In genomic region chr19:50912102-50912599, GRCh38 we compare ENCODE assay signal across 32 cellular contexts. TPM values are rescaled to one million over a fixed set of nuclear protein-coding genes. Genes with fewer than 3 reads are reported as not detected.
"Had no signal": no experiment of that assay in that cellular context is flagged by ENCODE, and none has a peak within 500 bp of the region (broad histone marks: within the 10 kb centered on the region; RNA-seq: fewer than 3 reads in every experiment).

No MANE protein-coding gene starts in this region.

- FAIRE-seq: islet of Langerhans, kidney had no signal

- H3K9me3 Mint-ChIP-seq: immature natural killer cell; mesothelial cell of epicardium; natural killer cell treated with Interleukin-12 subunit alpha and Interleukin-12 subunit beta and Interleukin-15 and Interleukin-18, amount 100 ng/mL, for 72 hours; stimulated activated naive B cell treated with anti-CD40 and anti-IgM and Interleukin-4, amounts not matched to agents 10 μg/mL and 1 μg/mL and 100 μg/mL, for 72 hours had no signal

- H3K27ac Mint-ChIP-seq: immature natural killer cell; mesothelial cell of epicardium; naive thymus-derived CD4-positive, alpha-beta T cell; natural killer cell treated with Interleukin-12 subunit alpha and Interleukin-12 subunit beta and Interleukin-15 and Interleukin-18, amount 100 ng/mL, for 72 hours; progenitor cell of endocrine pancreas had no signal

- H3K27me3 ChIP-seq: ovary, right lobe of liver, testis, thyroid gland, vagina had no signal

- H3K4me2 ChIP-seq: smooth muscle cell had no signal

- H3K36me3 ChIP-seq: left lung, lower lobe of right lung, ovary, right atrium auricular region, right lobe of liver, stomach, thyroid gland, transverse colon, upper lobe of left lung, vagina had no signal

- H3K4me3 ChIP-seq: left lung, lower lobe of right lung, ovary, right atrium auricular region, right lobe of liver, smooth muscle cell, stomach, testis, thyroid gland, transverse colon, upper lobe of left lung, vagina had no signal

- H3K9me3 ChIP-seq: left lung, lower lobe of right lung, ovary, right atrium auricular region, right lobe of liver, stomach, testis, thyroid gland, transverse colon, upper lobe of left lung, vagina had no signal

- H3K4me1 ChIP-seq: left lung, lower lobe of right lung, right lobe of liver, testis had no signal

- H3K36me3 Mint-ChIP-seq: immature natural killer cell; mesothelial cell of epicardium; naive thymus-derived CD4-positive, alpha-beta T cell; natural killer cell treated with Interleukin-12 subunit alpha and Interleukin-12 subunit beta and Interleukin-15 and Interleukin-18, amount 100 ng/mL, for 72 hours; stimulated activated naive B cell treated with anti-CD40 and anti-IgM and Interleukin-4, amounts not matched to agents 10 μg/mL and 1 μg/mL and 100 μg/mL, for 72 hours had no signal

- ATAC-seq: left colon; naive thymus-derived CD4-positive, alpha-beta T cell had no signal

- H3K4me3 Mint-ChIP-seq: immature natural killer cell; mesothelial cell of epicardium; naive thymus-derived CD4-positive, alpha-beta T cell; natural killer cell treated with Interleukin-12 subunit alpha and Interleukin-12 subunit beta and Interleukin-15 and Interleukin-18, amount 100 ng/mL, for 72 hours; stimulated activated naive B cell treated with anti-CD40 and anti-IgM and Interleukin-4, amounts not matched to agents 10 μg/mL and 1 μg/mL and 100 μg/mL, for 72 hours had no signal

- H3K27ac ChIP-seq: left lung, lower lobe of right lung, ovary, right atrium auricular region, right lobe of liver, stomach, testis, thyroid gland, transverse colon, upper lobe of left lung, vagina had no signal

- DNase-seq: immature natural killer cell; kidney; left colon; left lung; lower lobe of right lung; mammary epithelial cell; mesenchymal stem cell; ovary; right lobe of liver; stimulated activated naive B cell treated with anti-CD40 and anti-IgM and Interleukin-4, amounts not matched to agents 10 μg/mL and 1 μg/mL and 100 μg/mL, for 72 hours; stomach; testis; thyroid gland; transverse colon had no signal

RNA-seq across cellular contexts. Expression of gene KLK4, which starts 1.0 kb away (rescaled TPM):
- total RNA-seq: kidney; left lung; liver; lower lobe of right lung; mammary epithelial cell; mesothelial cell of epicardium; myocyte; naive thymus-derived CD4-positive, alpha-beta T cell; natural killer cell treated with Interleukin-12 subunit alpha and Interleukin-12 subunit beta and Interleukin-15 and Interleukin-18, amount 100 ng/mL, for 72 hours; omental fat pad; progenitor cell of endocrine pancreas; pulmonary artery endothelial cell; renal cortical epithelial cell; right atrium auricular region; right lobe of liver; skeletal muscle tissue; smooth muscle cell; stomach; upper lobe of left lung; urinary bladder; vagina had no signal
- polyA plus RNA-seq: immature natural killer cell; liver; mammary epithelial cell; naive thymus-derived CD4-positive, alpha-beta T cell; neural cell; ovary; stomach; urinary bladder had no signal

RNA-seq across cellular contexts. Expression of gene KLK2, which starts 38.9 kb away (rescaled TPM):
- total RNA-seq: kidney; left lung; liver; lower lobe of right lung; mammary epithelial cell; mesothelial cell of epicardium; myocyte; naive thymus-derived CD4-positive, alpha-beta T cell; natural killer cell treated with Interleukin-12 subunit alpha and Interleukin-12 subunit beta and Interleukin-15 and Interleukin-18, amount 100 ng/mL, for 72 hours; omental fat pad; ovary; progenitor cell of endocrine pancreas; pulmonary artery endothelial cell; renal cortical epithelial cell; right atrium auricular region; right lobe of liver; skeletal muscle tissue; smooth muscle cell; upper lobe of left lung; urinary bladder; vagina had no signal
- polyA plus RNA-seq: immature natural killer cell; liver; mammary epithelial cell; naive thymus-derived CD4-positive, alpha-beta T cell; neural cell; ovary; smooth muscle cell; stomach; urinary bladder had no signal

RNA-seq across cellular contexts. Expression of gene KLK5, which starts 40.7 kb away (rescaled TPM):
- total RNA-seq: left colon; liver; lower lobe of right lung; mononuclear cell; myocyte; naive thymus-derived CD4-positive, alpha-beta T cell; natural killer cell treated with Interleukin-12 subunit alpha and Interleukin-12 subunit beta and Interleukin-15 and Interleukin-18, amount 100 ng/mL, for 72 hours; progenitor cell of endocrine pancreas; pulmonary artery endothelial cell; right lobe of liver; skeletal muscle tissue; stomach; transverse colon; urinary bladder had no signal
- polyA plus RNA-seq: immature natural killer cell; liver; naive thymus-derived CD4-positive, alpha-beta T cell; neural cell; ovary; urinary bladder had no signal

RNA-seq across cellular contexts. Expression of gene KLK6, which starts 57.2 kb away (rescaled TPM):
- total RNA-seq: left colon; left lung; liver; lower lobe of right lung; mononuclear cell; myocyte; naive thymus-derived CD4-positive, alpha-beta T cell; natural killer cell treated with Interleukin-12 subunit alpha and Interleukin-12 subunit beta and Interleukin-15 and Interleukin-18, amount 100 ng/mL, for 72 hours; omental fat pad; pulmonary artery endothelial cell; right atrium auricular region; right lobe of liver; skeletal muscle tissue; stomach; thyroid gland; transverse colon; upper lobe of left lung; urinary bladder had no signal
- polyA plus RNA-seq: immature natural killer cell; liver; naive thymus-derived CD4-positive, alpha-beta T cell; neural cell; urinary bladder had no signal

RNA-seq across cellular contexts. Expression of gene KLK3, which starts 57.4 kb away (rescaled TPM):
- total RNA-seq: kidney; left lung; liver; lower lobe of right lung; mammary epithelial cell; mesothelial cell of epicardium; myocyte; naive thymus-derived CD4-positive, alpha-beta T cell; natural killer cell treated with Interleukin-12 subunit alpha and Interleukin-12 subunit beta and Interleukin-15 and Interleukin-18, amount 100 ng/mL, for 72 hours; omental fat pad; progenitor cell of endocrine pancreas; pulmonary artery endothelial cell; renal cortical epithelial cell; right atrium auricular region; right lobe of liver; skeletal muscle tissue; smooth muscle cell; urinary bladder; vagina had no signal
- polyA plus RNA-seq: immature natural killer cell; liver; mammary epithelial cell; naive thymus-derived CD4-positive, alpha-beta T cell; neural cell; smooth muscle cell; stomach; urinary bladder had no signal
